1 cellular context compared by ENCODE assay signal in genomic region chr11:206002-206384, GRCh38.
TF ChIP-seq lines count a peak whose summit lies in the region.

No MANE protein-coding gene starts in this region.

TF ChIP-seq in endothelial cell of umbilical vein, 7 proteins besides CTCF, POLR2A, EP300 and RAD21:
- TF ChIP-seq FOS (IDR thresholded peaks at IDR 0.05; ENCODE audit: borderline replicate concordance, insufficient read depth, low read length) = no peak
- TF ChIP-seq, protein P1, sequence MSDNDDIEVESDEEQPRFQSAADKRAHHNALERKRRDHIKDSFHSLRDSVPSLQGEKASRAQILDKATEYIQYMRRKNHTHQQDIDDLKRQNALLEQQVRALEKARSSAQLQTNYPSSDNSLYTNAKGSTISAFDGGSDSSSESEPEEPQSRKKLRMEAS (IDR thresholded peaks at IDR 0.05; ENCODE audit: insufficient read depth, insufficient read length) = no peak
- TF ChIP-seq GATA2 (IDR thresholded peaks at IDR 0.05; ENCODE audit: insufficient read depth, insufficient read length, low read depth, low read length) = no peak
- no peak for TF ChIP-seq EZH2 (IDR thresholded peaks at IDR 0.05; ENCODE audit: borderline replicate concordance, low read depth, low read length, severe bottlenecking)
- TF ChIP-seq MYC (IDR thresholded peaks at IDR 0.05; ENCODE audit: low read depth, low read length) = no peak
- no peak for TF ChIP-seq POLR2AphosphoS5 (IDR thresholded peaks at IDR 0.05; ENCODE audit: insufficient read depth, low read depth, low read length)
- no peak for TF ChIP-seq JUN (IDR thresholded peaks at IDR 0.05; ENCODE audit: borderline replicate concordance, insufficient read depth, insufficient read length, low read depth)
